11 cellular contexts compared by ENCODE assay signal in genomic region chr15:52093539-52094502, GRCh38. TPM values are rescaled to one million over a fixed set of nuclear protein-coding genes. Genes with fewer than 3 reads are reported as not detected.
DNase-seq lines count a peak whose midpoint lies in the region; ATAC-seq lines count a peak whose summit lies in the region.
"Had no signal": no experiment of that assay in that cellular context is flagged by ENCODE, and none has a peak within 500 bp of the region (broad histone marks: within the 10 kb centered on the region; RNA-seq: fewer than 3 reads in every experiment).

No MANE protein-coding gene starts in this region.

- POLR2A ChIA-PET in CD8-positive, alpha-beta memory T cell (lab: Charles Lee), result no interaction called here

- no peaks in the 10 kb centered on the region for H3K4me1 ChIP-seq in CD8-positive, alpha-beta memory T cell (ENCODE audit: insufficient read depth, low read length)
- H3K4me1 ChIP-seq in neuronal stem cell (ENCODE audit: control insufficient read depth in 2 of 2, insufficient read depth in 1 of 2, low read depth in 1 of 2, low read length in 2 of 2), result peaks cover 0 to 2% of the 10 kb centered on the region in 2 donors

- H4K91ac ChIP-seq in neuronal stem cell (ENCODE audit: low read depth, low read length, poor library complexity), result no peak overlapping the region

- no peaks in the 10 kb centered on the region for H3K36me3 ChIP-seq in CD8-positive, alpha-beta memory T cell (ENCODE audit: insufficient read depth, low read length)
- no peaks in the 10 kb centered on the region for H3K36me3 ChIP-seq in neuronal stem cell (replicated peaks in 1 of 2; ENCODE audit: control insufficient read depth in 2 of 2, insufficient read depth in 2 of 2, low read length in 2 of 2)

- no peak overlapping the region for H3K4me2 ChIP-seq in neuronal stem cell (ENCODE audit: insufficient read depth, low read length, poor library complexity, severe bottlenecking)

- no peak overlapping the region for H3K4ac ChIP-seq in neuronal stem cell (ENCODE audit: low read length)

- no peak overlapping the region for H2AK5ac ChIP-seq in neuronal stem cell (ENCODE audit: low read depth, low read length)

- DNase-seq in AG20443 (ENCODE audit: low spot score) (peak; percentile 73), NCI-H524 (lab: John Stamatoyannopoulos, UW) (peak; percentile 10 to 65), myocyte (ENCODE audit: low read depth) (peak; percentile 88), neuronal stem cell (ENCODE audit: low spot score) (no peak)
- no peak for DNase-seq in CD8-positive, alpha-beta memory T cell
- DNase-seq: activated CD4-positive, alpha-beta memory T cell treated with anti-CD3 and anti-CD28 coated beads for 36 hours; DND-41; endodermal cell had no signal

- no peaks in the 10 kb centered on the region for H3K9me3 ChIP-seq in CD8-positive, alpha-beta memory T cell (ENCODE audit: low read length)
- H3K9me3 ChIP-seq in neuronal stem cell (replicated peaks in 1 of 2; ENCODE audit: control insufficient read depth in 2 of 2, insufficient read depth in 1 of 2, low read depth in 1 of 2, low read length in 2 of 2), result peaks cover 0 to 6% of the 10 kb centered on the region in 2 donors

- no peak overlapping the region for H2BK120ac ChIP-seq in neuronal stem cell (ENCODE audit: low read depth, low read length)

- peak overlapping the region; percentile 41 for H3K27ac Mint-ChIP-seq in dendritic cell treated with granulocyte-macrophage colony-stimulating factor and Interleukin-4, amounts not matched to agents 40 ng/mL and 50 ng/mL, for 4 days
- H3K27ac Mint-ChIP-seq in CD8-positive, alpha-beta memory T cell, result no peak overlapping the region
- H3K27ac Mint-ChIP-seq: activated CD4-positive, alpha-beta memory T cell treated with anti-CD3 and anti-CD28 coated beads for 36 hours; endodermal cell had no signal

- H2BK15ac ChIP-seq in neuronal stem cell (ENCODE audit: low read length), result no peak overlapping the region

- no peak overlapping the region for H2BK12ac ChIP-seq in neuronal stem cell (ENCODE audit: low read length)

- peaks cover 16% of the 10 kb centered on the region for H3K9me3 Mint-ChIP-seq in dendritic cell treated with granulocyte-macrophage colony-stimulating factor and Interleukin-4, amounts not matched to agents 40 ng/mL and 50 ng/mL, for 4 days
- H3K9me3 Mint-ChIP-seq in CD8-positive, alpha-beta memory T cell, result peaks cover 10 to 15% (median 14%) of the 10 kb centered on the region in 5 donors

- no peak for ATAC-seq in GM21423 (IDR thresholded peaks at IDR 0.05; ENCODE audit: unreplicated experiment)
- no peak for ATAC-seq in GM18861 (IDR thresholded peaks at IDR 0.05; ENCODE audit: unreplicated experiment)

- H3K4me1 Mint-ChIP-seq in dendritic cell treated with granulocyte-macrophage colony-stimulating factor and Interleukin-4, amounts not matched to agents 40 ng/mL and 50 ng/mL, for 4 days (ENCODE audit: low read depth), result peaks cover 35% of the 10 kb centered on the region
- no peaks in the 10 kb centered on the region for H3K4me1 Mint-ChIP-seq in CD8-positive, alpha-beta memory T cell
- H3K4me1 Mint-ChIP-seq: endodermal cell had no signal

- H3K23ac ChIP-seq in neuronal stem cell (ENCODE audit: low read depth, low read length, poor library complexity), result no peak overlapping the region

- no peak overlapping the region for H3K4me3 ChIP-seq in CD8-positive, alpha-beta memory T cell (ENCODE audit: low read length)
- no peak overlapping the region for H3K4me3 ChIP-seq in neuronal stem cell (ENCODE audit: low read length in 2 of 2)

- H3K18ac ChIP-seq in neuronal stem cell (ENCODE audit: low read length), result no peak overlapping the region

- no peak overlapping the region for H3K9ac ChIP-seq in neuronal stem cell (ENCODE audit: low read depth, low read length, poor library complexity)

- no peaks in the 10 kb centered on the region for H3K79me1 ChIP-seq in neuronal stem cell (ENCODE audit: low read depth, low read length)

- H3K36me3 Mint-ChIP-seq in dendritic cell treated with granulocyte-macrophage colony-stimulating factor and Interleukin-4, amounts not matched to agents 40 ng/mL and 50 ng/mL, for 4 days (ENCODE audit: low read depth), result peaks cover 13% of the 10 kb centered on the region
- H3K36me3 Mint-ChIP-seq in CD8-positive, alpha-beta memory T cell, result peaks cover 0 to 15% (median 0%) of the 10 kb centered on the region in 3 donors

- no peak overlapping the region for H2AFZ ChIP-seq in neuronal stem cell (ENCODE audit: low read length)

- H3K27me3 ChIP-seq in CD8-positive, alpha-beta memory T cell (ENCODE audit: insufficient read depth, low read length, poor library complexity, severe bottlenecking), result no peaks in the 10 kb centered on the region
- H3K27me3 ChIP-seq in neuronal stem cell (ENCODE audit: control insufficient read depth in 3 of 3, insufficient read depth in 3 of 3, low read depth in 1 of 3, low read length in 3 of 3), result no peaks in the 10 kb centered on the region

- peaks cover 14% of the 10 kb centered on the region for H3K27me3 Mint-ChIP-seq in dendritic cell treated with granulocyte-macrophage colony-stimulating factor and Interleukin-4, amounts not matched to agents 40 ng/mL and 50 ng/mL, for 4 days
- H3K27me3 Mint-ChIP-seq in CD8-positive, alpha-beta memory T cell, result peaks cover 15 to 27% of the 10 kb centered on the region in 2 donors

- H3K4me3 Mint-ChIP-seq in dendritic cell treated with granulocyte-macrophage colony-stimulating factor and Interleukin-4, amounts not matched to agents 40 ng/mL and 50 ng/mL, for 4 days, result no peak overlapping the region
- no peak overlapping the region for H3K4me3 Mint-ChIP-seq in CD8-positive, alpha-beta memory T cell
- H3K4me3 Mint-ChIP-seq: activated CD4-positive, alpha-beta memory T cell treated with anti-CD3 and anti-CD28 coated beads for 36 hours; endodermal cell had no signal

- CTCF ChIA-PET in CD8-positive, alpha-beta memory T cell (lab: Charles Lee), result no interaction called here

- WGBS in neuronal stem cell (ENCODE audit: extremely low coverage in 2 of 2, insufficient read length in 2 of 2, insufficient replicate concordance in 1 of 2), 2 donors, result no CpG with 5 or more reads among the region's 12 CpGs

- no peak overlapping the region for H3K27ac ChIP-seq in CD8-positive, alpha-beta memory T cell (ENCODE audit: low read depth, low read length)
- H3K27ac ChIP-seq in neuronal stem cell (replicated peaks; ENCODE audit: low read length), result no peak overlapping the region

- no peak overlapping the region for H2BK5ac ChIP-seq in neuronal stem cell (ENCODE audit: low read length)

- intact Hi-C loops in dendritic cell treated with granulocyte-macrophage colony-stimulating factor and Interleukin-4, amounts not matched to agents 40 ng/mL and 50 ng/mL, for 4 days (cut with micrococcal nuclease), result no loop called here

- H4K8ac ChIP-seq in neuronal stem cell (ENCODE audit: low read depth, low read length), result no peak overlapping the region

- no peak overlapping the region for H3K14ac ChIP-seq in neuronal stem cell (ENCODE audit: low read length)

RNA-seq across cellular contexts. Expression of gene BCL2L10, which starts 18.8 kb away (rescaled TPM):
- total RNA-seq in myocyte, result not detected in 2 replicates
- not detected for polyA plus RNA-seq in myocyte (2012)
- total RNA-seq in CD8-positive, alpha-beta memory T cell, result under 1 TPM in 1 of 2 experiments, not detected in 1; 0.31 TPM
- polyA plus RNA-seq in CD8-positive, alpha-beta memory T cell, result 0.17 TPM
- 0.06 TPM for polyA plus RNA-seq in neuronal stem cell (2013, experiment 1 of 2)
- 0.07 TPM for polyA plus RNA-seq in neuronal stem cell (2013, experiment 2 of 2)
- total RNA-seq: activated CD4-positive, alpha-beta memory T cell treated with anti-CD3 and anti-CD28 coated beads for 36 hours had no signal

Comparison
In these comparisons a context has a peak if more than half of its experiments do, and no peak if none do; other contexts are left out.
1. DNase-seq: peak in AG20443 (single experiment), NCI-H524 (2 of 2) and myocyte (single experiment); none in CD8-positive, alpha-beta memory T cell (0 of 5) and neuronal stem cell (single experiment).